In genomic region chrX:50812995-50813842, GRCh38 we compare ENCODE assay signal across 8 cellular contexts. TPM values are rescaled to one million over a fixed set of nuclear protein-coding genes. Genes with fewer than 3 reads are reported as not detected.
DNase-seq lines count a peak whose midpoint lies in the region; ATAC-seq and TF ChIP-seq lines count a peak whose summit lies in the region.

No MANE protein-coding gene starts in this region.

- WGBS in stomach, 5 donors: 1 to 39% (median 6%) methylated on average over 9 to 59 of the region's 59 CpGs

- no peak overlapping the region for H3K27ac ChIP-seq in HUES48 (ENCODE audit: low read depth, low read length)
- peak overlapping the region; percentile 42 to 73 (median 54) for H3K27ac ChIP-seq in stomach

- peak overlapping the region; percentile 77 for H3K4me3 ChIP-seq in HUES48 (ENCODE audit: low read depth, low read length)
- H3K4me3 ChIP-seq in stomach: peak overlapping the region; percentile 45 to 55 (median 50)

- peaks cover 13% of the 10 kb centered on the region for H3K4me1 ChIP-seq in HUES48 (ENCODE audit: control insufficient read depth, insufficient read depth, low read length)
- H3K4me1 ChIP-seq in stomach: peaks cover 0 to 6% (median 3%) of the 10 kb centered on the region in 4 donors

- peak overlapping the region; percentile 83 to 91 (median 85) for H3K4me3 Mint-ChIP-seq in brain
- no peak overlapping the region for H3K4me3 Mint-ChIP-seq in activated T-helper 17 cell treated with anti-CD3 and anti-CD28 coated beads, Interleukin-2, amount 50 U/mL, for 72 hours

- H3K9me3 ChIP-seq in HUES48 (ENCODE audit: control insufficient read depth, insufficient read depth, low read length) (no peaks in the 10 kb centered on the region), stomach (peaks cover 0 to 9% (median 0%) of the 10 kb centered on the region in 4 donors)

- peaks cover 3% of the 10 kb centered on the region for H3K27me3 Mint-ChIP-seq in brain
- H3K27me3 Mint-ChIP-seq in activated T-helper 17 cell treated with anti-CD3 and anti-CD28 coated beads, Interleukin-2, amount 50 U/mL, for 72 hours: peaks cover 29% of the 10 kb centered on the region

- TF ChIP-seq CTCF in brain (conservative IDR thresholded peaks at IDR 0.05): no peak
- no peak for TF ChIP-seq CTCF in stomach (IDR thresholded peaks at IDR 0.05)

- peaks cover 12% of the 10 kb centered on the region for H3K4me1 Mint-ChIP-seq in brain
- H3K4me1 Mint-ChIP-seq in activated T-helper 17 cell treated with anti-CD3 and anti-CD28 coated beads, Interleukin-2, amount 50 U/mL, for 72 hours: no peaks in the 10 kb centered on the region

- no peaks in the 10 kb centered on the region for H3K36me3 ChIP-seq in HUES48 (ENCODE audit: control insufficient read depth, insufficient read depth, low read length)
- H3K36me3 ChIP-seq in stomach: no peaks in the 10 kb centered on the region

- no peak overlapping the region for H3K9ac ChIP-seq in HUES48 (ENCODE audit: low read depth, low read length)

- no peak for TF ChIP-seq POLR2A in stomach (IDR thresholded peaks at IDR 0.05)

- DNase-seq in iPS-NIHi7 (ENCODE audit: extremely low spot score) (peak; percentile 49), stomach (peak; percentile 27), LoVo (ENCODE audit: low spot score) (no peak)

- H3K27ac Mint-ChIP-seq in brain: peak overlapping the region in 2 of 5 experiments; percentile 49 to 50
- no peak overlapping the region for H3K27ac Mint-ChIP-seq in activated T-helper 17 cell treated with anti-CD3 and anti-CD28 coated beads, Interleukin-2, amount 50 U/mL, for 72 hours

- H3K36me3 Mint-ChIP-seq in brain: no peaks in the 10 kb centered on the region
- H3K36me3 Mint-ChIP-seq in activated T-helper 17 cell treated with anti-CD3 and anti-CD28 coated beads, Interleukin-2, amount 50 U/mL, for 72 hours (ENCODE audit: low read depth): no peaks in the 10 kb centered on the region

- no peak for TF ChIP-seq EP300 in stomach (IDR thresholded peaks at IDR 0.05)

- ATAC-seq in activated T-helper 17 cell treated with anti-CD3 and anti-CD28 coated beads, Interleukin-2, amount 50 U/mL, for 72 hours (replicated peaks): no peak
- ATAC-seq in GM18861 (IDR thresholded peaks at IDR 0.05; ENCODE audit: unreplicated experiment): no peak
- no peak for ATAC-seq in GM21423 (IDR thresholded peaks at IDR 0.05; ENCODE audit: unreplicated experiment)

- peaks cover 5% of the 10 kb centered on the region; the same call in 1 of the 2 replicates for H3K27me3 ChIP-seq in HUES48 (ENCODE audit: control insufficient read depth, insufficient read depth, low read length)
- peaks cover 0 to 16% (median 0%) of the 10 kb centered on the region in 3 donors for H3K27me3 ChIP-seq in stomach

- peaks cover 0 to 4% (median 0%) of the 10 kb centered on the region in 5 experiments for H3K9me3 Mint-ChIP-seq in brain
- no peaks in the 10 kb centered on the region for H3K9me3 Mint-ChIP-seq in activated T-helper 17 cell treated with anti-CD3 and anti-CD28 coated beads, Interleukin-2, amount 50 U/mL, for 72 hours

- intact Hi-C loops in stomach (cut with DNase I; ENCODE audit: low total_unique reads): no loop called here

RNA-seq across cellular contexts. Expression of gene SHROOM4, which starts 0.8 kb away (rescaled TPM):
- polyA plus RNA-seq in brain (ENCODE audit: insufficient read depth, low read depth, low replicate concordance): 4.6 TPM
- total RNA-seq in stomach: 1 to 10 TPM; 1.2 to 8.3 (median 2.7) TPM
- polyA plus RNA-seq in stomach: 1 to 10 TPM in 2 of 3 donors, under 1 TPM in 1; 0.88 to 7.8 (median 1.6) TPM
- not detected for total RNA-seq in activated T-helper 17 cell treated with anti-CD3 and anti-CD28 coated beads, Interleukin-2, amount 50 U/mL, for 72 hours
